Comparison of ENCODE assay signal across 16 cellular contexts in the genomic region with DNA sequence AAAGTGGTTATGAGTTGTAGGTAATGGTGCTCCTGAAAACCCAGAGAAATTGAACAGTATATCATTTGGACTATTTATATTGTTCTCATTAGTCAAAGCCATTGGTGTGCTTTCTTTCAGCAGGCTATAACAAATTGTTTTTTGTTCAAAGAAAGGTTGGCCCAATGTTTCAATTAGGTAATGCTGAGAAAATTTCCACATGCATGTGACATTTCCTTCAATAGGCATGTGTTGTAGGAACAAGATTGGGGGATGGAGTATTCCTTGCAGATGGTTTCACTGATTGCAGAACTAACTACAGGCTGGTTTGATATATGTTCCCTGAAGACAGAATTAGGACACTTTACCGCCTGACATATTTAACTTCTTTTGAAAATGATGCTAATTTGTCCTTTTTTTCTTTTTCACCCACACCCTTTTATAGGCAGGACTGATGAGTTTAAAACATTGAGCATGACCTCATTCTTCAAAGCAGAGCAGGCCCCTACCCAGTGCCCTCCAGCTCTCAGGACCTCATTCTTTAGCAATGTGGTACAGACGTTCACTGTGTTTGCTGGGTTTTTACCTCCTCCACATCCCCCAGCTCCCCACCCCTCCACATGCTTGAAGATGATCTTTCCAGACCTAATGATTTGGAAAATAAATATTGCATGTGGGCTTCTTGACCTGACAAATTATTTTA.
"Had no signal": no experiment of that assay in that cellular context is flagged by ENCODE, and none has a peak within 500 bp of the region (broad histone marks: within the 10 kb centered on the region; RNA-seq: fewer than 3 reads in every experiment).

No MANE protein-coding gene starts in this region.

- H3K4me3 Mint-ChIP-seq: activated naive CD8-positive, alpha-beta T cell treated with anti-CD3 and anti-CD28 coated beads, Interleukin-2, amount 50 U/mL, for 24 hours; activated T-helper 17 cell treated with anti-CD3 and anti-CD28 coated beads, Interleukin-2, amount 50 U/mL, for 72 hours; neural progenitor cell; stimulated activated memory B cell treated with anti-CD40 and anti-IgM and Interleukin-4, amounts not matched to agents 10 μg/mL and 1 μg/mL and 100 μg/mL, for 72 hours; T-cell had no signal

- H3K27ac Mint-ChIP-seq: activated naive CD8-positive, alpha-beta T cell treated with anti-CD3 and anti-CD28 coated beads, Interleukin-2, amount 50 U/mL, for 24 hours; activated T-helper 17 cell treated with anti-CD3 and anti-CD28 coated beads, Interleukin-2, amount 50 U/mL, for 72 hours; neural progenitor cell; stimulated activated memory B cell treated with anti-CD40 and anti-IgM and Interleukin-4, amounts not matched to agents 10 μg/mL and 1 μg/mL and 100 μg/mL, for 72 hours; T-cell had no signal

- H3K4me1 ChIP-seq: colonic mucosa, esophagus squamous epithelium, foreskin keratinocyte, neural progenitor cell, uterus had no signal

- H3K4me3 ChIP-seq: colonic mucosa, esophagus squamous epithelium, neural progenitor cell, ovary, tibial artery, uterus had no signal

- H3K36me3 Mint-ChIP-seq: neural progenitor cell, T-cell had no signal

- H3K9me3 ChIP-seq: colonic mucosa, esophagus squamous epithelium, ovary, tibial artery, uterus had no signal

- H3K9me3 Mint-ChIP-seq: activated T-helper 17 cell treated with anti-CD3 and anti-CD28 coated beads, Interleukin-2, amount 50 U/mL, for 72 hours; neural progenitor cell had no signal

- H3K27ac ChIP-seq: colonic mucosa, esophagus squamous epithelium, foreskin keratinocyte, neural progenitor cell, ovary had no signal

- DNase-seq: activated naive CD4-positive, alpha-beta T cell treated with Interleukin-2 at 50 U/mL for 16 hours; activated naive CD8-positive, alpha-beta T cell treated with anti-CD3 and anti-CD28 coated beads, Interleukin-2, amount 50 U/mL, for 24 hours; central memory CD4-positive, alpha-beta T cell; colonic mucosa; esophagus squamous epithelium; foreskin keratinocyte; glutamatergic neuron; hypothalamus; ovary; T-cell; T-helper 9 cell; tibial artery; uterus had no signal

- H3K27me3 Mint-ChIP-seq: stimulated activated memory B cell treated with anti-CD40 and anti-IgM and Interleukin-4, amounts not matched to agents 10 μg/mL and 1 μg/mL and 100 μg/mL, for 72 hours had no signal

- H3K27me3 ChIP-seq: colonic mucosa, esophagus squamous epithelium, neural progenitor cell, ovary, tibial artery, uterus had no signal

- H3K4me1 Mint-ChIP-seq: activated naive CD8-positive, alpha-beta T cell treated with anti-CD3 and anti-CD28 coated beads, Interleukin-2, amount 50 U/mL, for 24 hours; activated T-helper 17 cell treated with anti-CD3 and anti-CD28 coated beads, Interleukin-2, amount 50 U/mL, for 72 hours; neural progenitor cell; T-cell had no signal

- H3K36me3 ChIP-seq: colonic mucosa, esophagus squamous epithelium, neural progenitor cell, ovary, uterus had no signal
